27 cellular contexts compared by ENCODE assay signal in genomic region chr7:118366363-118366762, GRCh38.
"Had no signal": no experiment of that assay in that cellular context is flagged by ENCODE, and none has a peak within 500 bp of the region (broad histone marks: within the 10 kb centered on the region; RNA-seq: fewer than 3 reads in every experiment).

No MANE protein-coding gene starts in this region.

- ATAC-seq: natural killer cell treated with Interleukin-12 subunit alpha and Interleukin-12 subunit beta and Interleukin-15 and Interleukin-18, amount 100 ng/mL, for 72 hours; psoas muscle; right cardiac atrium; right lobe of liver; stimulated activated effector memory CD8-positive, alpha-beta T cell treated with anti-CD3 and anti-CD28 coated beads, Interleukin-12 subunit alpha, Interleukin-12 subunit beta, amount 100 ng/mL, for 72 hours; stimulated activated naive B cell treated with anti-CD40 and anti-IgM and Interleukin-4, amounts not matched to agents 10 μg/mL and 1 μg/mL and 100 μg/mL, for 72 hours had no signal

- H2AFZ ChIP-seq: parathyroid adenoma had no signal

- H3K79me2 ChIP-seq: parathyroid adenoma had no signal

- FAIRE-seq: small intestine, urothelium cell line had no signal

- H3K9me3 ChIP-seq: neutrophil, ovary, psoas muscle, right lobe of liver, sigmoid colon, stomach, thoracic aorta, thyroid gland, tibial nerve, upper lobe of left lung, vagina had no signal

- H3K36me3 ChIP-seq: neutrophil, ovary, right lobe of liver, sigmoid colon, stomach, thoracic aorta, thyroid gland, tibial nerve, upper lobe of left lung, vagina had no signal

- H3K4me1 ChIP-seq: parathyroid adenoma, psoas muscle, right lobe of liver, sigmoid colon, stomach, thyroid gland, tibial nerve, upper lobe of left lung, vagina had no signal

- H3K9ac ChIP-seq: parathyroid adenoma had no signal

- H3K27me3 ChIP-seq: ovary, right lobe of liver, sigmoid colon, stomach, thyroid gland, tibial nerve, upper lobe of left lung, vagina had no signal

- DNase-seq: nephron progenitor cell; nucleus accumbens; ovary; posterior cingulate gyrus; psoas muscle; right cardiac atrium; right lobe of liver; sigmoid colon; small intestine; stimulated activated CD4-positive, alpha-beta T cell treated with anti-CD3 and anti-CD28 coated beads, Interleukin-15, amount 100 ng/mL, for 24 hours; stimulated activated CD4-positive, alpha-beta T cell treated with anti-CD3 and anti-CD28 coated beads, Interleukin-2, amount 100 ng/mL, for 24 hours; stimulated activated CD4-positive, alpha-beta T cell treated with anti-CD3 and anti-CD28 coated beads, Interleukin-2, amount 100 ng/mL, for 48 hours; stimulated activated CD4-positive, alpha-beta T cell treated with anti-CD3 and anti-CD28 coated beads, Interleukin-4, amount 100 ng/mL, for 24 hours; stimulated activated naive B cell treated with anti-CD40 and anti-IgM and Interleukin-4, amounts not matched to agents 10 μg/mL and 1 μg/mL and 100 μg/mL, for 72 hours; stimulated activated naive CD4-positive, alpha-beta T cell treated with Interleukin-2 at 50 U/mL for 16 hours; stomach; thyroid gland; trophoblast cell; upper lobe of left lung had no signal

- H3K4me3 ChIP-seq: ovary, psoas muscle, right lobe of liver, sigmoid colon, stomach, thoracic aorta, thyroid gland, tibial nerve, upper lobe of left lung, vagina had no signal

- H3K27ac ChIP-seq: neutrophil, ovary, parathyroid adenoma, psoas muscle, right lobe of liver, sigmoid colon, stomach, thoracic aorta, thyroid gland, tibial nerve, upper lobe of left lung, vagina had no signal
